Comparison of ENCODE assay signal across 11 cellular contexts in genomic region chr18:59220784-59221765, GRCh38. TPM values are rescaled to one million over a fixed set of nuclear protein-coding genes. Genes with fewer than 3 reads are reported as not detected.
DNase-seq lines count a peak whose midpoint lies in the region; FAIRE-seq and TF ChIP-seq lines count a peak whose summit lies in the region.
"Had no signal": no experiment of that assay in that cellular context is flagged by ENCODE, and none has a peak within 500 bp of the region (broad histone marks: within the 10 kb centered on the region; RNA-seq: fewer than 3 reads in every experiment).

No MANE protein-coding gene starts in this region.

- H3K79me2 ChIP-seq in SK-N-SH (ENCODE audit: insufficient read depth), result no peaks in the 10 kb centered on the region

- 5% methylated on average over 29 of the region's 47 CpGs for WGBS in SK-N-SH (ENCODE audit: low lambda C conversion rate)
- 3 to 4% methylated on average over 46 to 47 of the region's 47 CpGs for WGBS in lower leg skin, 2 donors
- 4% methylated on average over 46 of the region's 47 CpGs for WGBS in tibial nerve, 2 donors

- DNase-seq in AG09309 (ENCODE audit: low read depth) (no peak), GM12892 (ENCODE audit: insufficient read length) (peak; percentile 15), SK-N-SH (peak; percentile 56), lower leg skin (ENCODE audit: low spot score in 2 of 2) (no peak), tibial nerve (ENCODE audit: low spot score in 2 of 2) (no peak), SW 1271 (lab: John Stamatoyannopoulos, UW) (no peak), HPDE6-E6E7 (ENCODE audit: extremely low spot score) (no peak)
- DNase-seq in activated CD4-positive, alpha-beta T cell treated with anti-CD3 and anti-CD28 coated beads, Interleukin-2, amount 50 U/mL, for 48 hours, result no peak
- DNase-seq: KBM-7 had no signal

- TF ChIP-seq EP300 in SK-N-SH (IDR thresholded peaks at IDR 0.05; ENCODE audit: borderline replicate concordance in 1 of 2, low read depth in 1 of 2, low read length in 1 of 2) (no peak), tibial nerve (IDR thresholded peaks at IDR 0.05) (no peak)

- H2AFZ ChIP-seq in SK-N-SH (ENCODE audit: low read depth), result peak overlapping the region; percentile 50; the same call in 1 of the 2 replicates

- H3K9me3 ChIP-seq in SK-N-SH, result no peaks in the 10 kb centered on the region
- no peaks in the 10 kb centered on the region for H3K9me3 ChIP-seq in tibial nerve

- no peak for TF ChIP-seq RAD21 in SK-N-SH (IDR thresholded peaks at IDR 0.05; ENCODE audit: low read length)

- no peaks in the 10 kb centered on the region for H3F3A ChIP-seq in SK-N-SH (replicated peaks; ENCODE audit: insufficient read depth)

- POLR2A ChIA-PET in SK-N-SH (lab: Yijun Ruan, JAX), result no interaction called here

- H3K4me1 ChIP-seq in SK-N-SH (ENCODE audit: control insufficient read depth in 1 of 2, insufficient read depth in 2 of 2, low read depth in 1 of 2, low read length in 1 of 2) (peaks cover 4 to 5% of the 10 kb centered on the region in 2 experiments; a peak in 2 of 4 replicates), tibial nerve (peaks cover 0 to 17% (median 0%) of the 10 kb centered on the region in 4 donors)

- CTCF ChIA-PET in SK-N-SH (lab: Yijun Ruan, JAX), result interaction anchor here (0.8 to 4.1 kb wide), 4 partner anchors 9 to 181 kb away, joined by 3 to 16 read pairs (median 8); no protein-coding TSS in a partner anchor

- intact Hi-C loops in lower leg skin (cut with DNase I; ENCODE audit: low total_unique reads), result no loop called here

- TF ChIP-seq CTCF in AG09309 (IDR thresholded peaks at IDR 0.05; ENCODE audit: control insufficient read depth, insufficient read depth, low read depth, low read length, missing control alignments), result no peak
- TF ChIP-seq CTCF in SK-N-SH (IDR thresholded peaks at IDR 0.05), result no peak
- no peak for TF ChIP-seq CTCF in lower leg skin (IDR thresholded peaks at IDR 0.05)
- TF ChIP-seq CTCF in tibial nerve (IDR thresholded peaks at IDR 0.05), result no peak

- H3K9me2 ChIP-seq in SK-N-SH, result no peaks in the 10 kb centered on the region

- TF ChIP-seq POLR2A in GM12892 (IDR thresholded peaks at IDR 0.05; ENCODE audit: low read depth, low read length) (no peak), lower leg skin (IDR thresholded peaks at IDR 0.05) (no peak), tibial nerve (IDR thresholded peaks at IDR 0.05) (no peak)

- no peak overlapping the region for H3K27ac ChIP-seq in SK-N-SH (ENCODE audit: low read depth in 2 of 2, low read length in 1 of 2)
- H3K27ac ChIP-seq in tibial nerve, result no peak overlapping the region

- peak overlapping the region; percentile 87 for H3K4me2 ChIP-seq in SK-N-SH

- H3K4me3 ChIP-seq in AG09309 (ENCODE audit: control insufficient read depth, low read depth, low read length), result peak overlapping the region; percentile 16
- peak overlapping the region; percentile 32 to 65 for H3K4me3 ChIP-seq in SK-N-SH (ENCODE audit: low read depth in 2 of 2, low read length in 1 of 2)
- H3K4me3 ChIP-seq in lower leg skin (ENCODE audit: low read depth, poor library complexity, severe bottlenecking), result peak overlapping the region; percentile 13
- H3K4me3 ChIP-seq in tibial nerve, result no peak overlapping the region

- H3K27me3 ChIP-seq in SK-N-SH (ENCODE audit: insufficient read depth) (peaks cover 47% of the 10 kb centered on the region), tibial nerve (peaks cover 0 to 65% of the 10 kb centered on the region in 2 donors)

- no peak for FAIRE-seq in GM12892 (lab: Jason Lieb, UNC)
- FAIRE-seq: RCC 7860 had no signal

- H3K36me3 ChIP-seq in SK-N-SH (replicated peaks in 1 of 2; ENCODE audit: control insufficient read depth in 1 of 2, insufficient read depth in 2 of 2, low read length in 1 of 2) (no peaks in the 10 kb centered on the region), tibial nerve (no peaks in the 10 kb centered on the region)

- H3K9ac ChIP-seq in SK-N-SH, result no peak overlapping the region; the same call in 1 of the 2 replicates

- H4K20me1 ChIP-seq in SK-N-SH (ENCODE audit: insufficient read depth), result no peaks in the 10 kb centered on the region

TF ChIP-seq in SK-N-SH, 30 proteins besides CTCF, POLR2A, EP300 and RAD21:
- TF ChIP-seq NRF1 (IDR thresholded peaks at IDR 0.05; ENCODE audit: low read depth, low read length), result no peak
- no peak for TF ChIP-seq POLR2AphosphoS5 (IDR thresholded peaks at IDR 0.05; ENCODE audit: low read depth, low read length)
- TF ChIP-seq TCF12 (IDR thresholded peaks at IDR 0.05), result no peak
- no peak for TF ChIP-seq RFX5 (IDR thresholded peaks at IDR 0.05; ENCODE audit: low read length)
TF ChIP-seq in SK-N-SH: peak in this region for 0.

RNA-seq across cellular contexts. Expression of gene GRP, which starts 1.1 kb away (rescaled TPM):
- not detected for polyA plus RNA-seq in GM12892 (2012; ENCODE audit: missing spikeins)
- 2.5 and 2.8 TPM in 2 replicates for polyA plus RNA-seq in SK-N-SH (2012; rRNA removed)
- 3.6 and 4.1 TPM in 2 replicates for polyA plus RNA-seq in SK-N-SH (2012; cell fraction: cytosol; rRNA removed)
- polyA plus RNA-seq in SK-N-SH (2012; cell fraction: nucleus; rRNA removed), result 1.1 and 2.5 TPM in 2 replicates
- total RNA-seq in lower leg skin (not detected), tibial nerve (not detected)
- total RNA-seq: G401 had no signal

RNA-seq across cellular contexts. Expression of gene RAX, which starts 52.2 kb away (rescaled TPM):
- polyA plus RNA-seq in GM12892 (2012; ENCODE audit: missing spikeins), result not detected
- polyA plus RNA-seq in SK-N-SH (2012; rRNA removed), result not detected in 2 replicates
- not detected in 2 replicates for polyA plus RNA-seq in SK-N-SH (2012; cell fraction: cytosol; rRNA removed)
- polyA plus RNA-seq in SK-N-SH (2012; cell fraction: nucleus; rRNA removed), result not detected in 2 replicates
- total RNA-seq in lower leg skin (under 1 TPM in 2 of 4 donors, not detected in 2; 0.07 to 0.38 TPM), tibial nerve (not detected)
- total RNA-seq: G401 had no signal

Comparison
In these comparisons a context has a peak if more than half of its experiments do, and no peak if none do; other contexts are left out.
1. DNase-seq: peak in GM12892 (single experiment) and SK-N-SH (single experiment); none in AG09309 (single experiment), lower leg skin (0 of 2), tibial nerve (0 of 2), SW 1271 (0 of 2), HPDE6-E6E7 (single experiment) and activated CD4-positive, alpha-beta T cell treated with anti-CD3 and anti-CD28 coated beads, Interleukin-2, amount 50 U/mL, for 48 hours (0 of 2).
2. H3K4me3 ChIP-seq: peak in AG09309 (single experiment), SK-N-SH (2 of 2) and lower leg skin (single experiment); none in tibial nerve (0 of 4).